Comparison of ENCODE assay signal across 8 cellular contexts in genomic region chr11:119352857-119353260, GRCh38. TPM values are rescaled to one million over a fixed set of nuclear protein-coding genes. Genes with fewer than 3 reads are reported as not detected.
DNase-seq lines count a peak whose midpoint lies in the region; ATAC-seq and FAIRE-seq lines count a peak whose summit lies in the region.
"Had no signal": no experiment of that assay in that cellular context is flagged by ENCODE, and none has a peak within 500 bp of the region (broad histone marks: within the 10 kb centered on the region; RNA-seq: fewer than 3 reads in every experiment).

No MANE protein-coding gene starts in this region.

- H3K27ac Mint-ChIP-seq in activated CD8-positive, alpha-beta T cell treated with anti-CD3 and anti-CD28 coated beads, Interleukin-2, amount 10 ng/mL, durations not matched to agents 7 days and 5 days, result no peak overlapping the region

- DNase-seq in D341Med (ENCODE audit: low spot score) (peak; percentile 78), NCI-H524 (lab: John Stamatoyannopoulos, UW) (peak; percentile 78 to 95)
- no peak for DNase-seq in activated CD8-positive, alpha-beta T cell treated with anti-CD3 and anti-CD28 coated beads, Interleukin-2, amount 10 ng/mL, durations not matched to agents 7 days and 5 days
- no peak for DNase-seq in activated CD4-positive, alpha-beta T cell treated with anti-CD3 and anti-CD28 coated beads, Interleukin-2, amount 50 U/mL, for 1 hour
- DNase-seq: activated CD4-positive, alpha-beta T cell treated with anti-CD3 and anti-CD28 coated beads, Interleukin-2, amount 50 U/mL, for 48 hours; Kasumi-1 had no signal

- ATAC-seq in HG03442 (IDR thresholded peaks at IDR 0.05; ENCODE audit: unreplicated experiment), result no peak
- ATAC-seq in activated CD8-positive, alpha-beta T cell treated with anti-CD3 and anti-CD28 coated beads, Interleukin-2, amount 10 ng/mL, durations not matched to agents 7 days and 5 days, result no peak

- POLR2A ChIA-PET in activated CD8-positive, alpha-beta T cell treated with anti-CD3 and anti-CD28 coated beads, Interleukin-2, amount 10 ng/mL, durations not matched to agents 7 days and 5 days (lab: Charles Lee), result no interaction called here

- peaks cover 29% of the 10 kb centered on the region for H3K27me3 Mint-ChIP-seq in activated CD8-positive, alpha-beta T cell treated with anti-CD3 and anti-CD28 coated beads, Interleukin-2, amount 10 ng/mL, durations not matched to agents 7 days and 5 days (ENCODE audit: low read depth)

- FAIRE-seq in islet of Langerhans (lab: Jason Lieb, UNC), result peak; percentile 84

- H3K4me1 Mint-ChIP-seq in activated CD8-positive, alpha-beta T cell treated with anti-CD3 and anti-CD28 coated beads, Interleukin-2, amount 10 ng/mL, durations not matched to agents 7 days and 5 days (ENCODE audit: low read depth), result peaks cover 20% of the 10 kb centered on the region

- H3K9me3 Mint-ChIP-seq in activated CD8-positive, alpha-beta T cell treated with anti-CD3 and anti-CD28 coated beads, Interleukin-2, amount 10 ng/mL, durations not matched to agents 7 days and 5 days (ENCODE audit: insufficient read depth), result no peaks in the 10 kb centered on the region

- no peak overlapping the region for H3K4me3 Mint-ChIP-seq in activated CD8-positive, alpha-beta T cell treated with anti-CD3 and anti-CD28 coated beads, Interleukin-2, amount 10 ng/mL, durations not matched to agents 7 days and 5 days

- CTCF ChIA-PET in activated CD8-positive, alpha-beta T cell treated with anti-CD3 and anti-CD28 coated beads, Interleukin-2, amount 10 ng/mL, durations not matched to agents 7 days and 5 days (lab: Charles Lee), result interaction anchor here (0.9 to 1.4 kb wide), 4 partner anchors 13 to 122 kb away, joined by 3 to 9 read pairs (median 4); no protein-coding TSS in a partner anchor

- H3K36me3 Mint-ChIP-seq in activated CD8-positive, alpha-beta T cell treated with anti-CD3 and anti-CD28 coated beads, Interleukin-2, amount 10 ng/mL, durations not matched to agents 7 days and 5 days (ENCODE audit: low read depth), result no peaks in the 10 kb centered on the region

RNA-seq across cellular contexts. Expression of gene MFRP, which starts 6.4 kb away (rescaled TPM):
- total RNA-seq in activated CD8-positive, alpha-beta T cell treated with anti-CD3 and anti-CD28 coated beads, Interleukin-2, amount 10 ng/mL, durations not matched to agents 7 days and 5 days, result not detected

RNA-seq across cellular contexts. Expression of gene C1QTNF5, which starts 12.2 kb away (rescaled TPM):
- total RNA-seq in activated CD8-positive, alpha-beta T cell treated with anti-CD3 and anti-CD28 coated beads, Interleukin-2, amount 10 ng/mL, durations not matched to agents 7 days and 5 days, result not detected

RNA-seq across cellular contexts. Expression of gene RNF26, which starts 18.5 kb away (rescaled TPM):
- total RNA-seq in activated CD8-positive, alpha-beta T cell treated with anti-CD3 and anti-CD28 coated beads, Interleukin-2, amount 10 ng/mL, durations not matched to agents 7 days and 5 days, result 10 to 100 TPM; 40.5 to 41.8 TPM

RNA-seq across cellular contexts. Expression of gene USP2, which starts 28.6 kb away (rescaled TPM):
- total RNA-seq in activated CD8-positive, alpha-beta T cell treated with anti-CD3 and anti-CD28 coated beads, Interleukin-2, amount 10 ng/mL, durations not matched to agents 7 days and 5 days, result under 1 TPM; 0.55 to 0.68 TPM

RNA-seq across cellular contexts. Expression of gene MCAM, which starts 35.9 kb away (rescaled TPM):
- total RNA-seq in activated CD8-positive, alpha-beta T cell treated with anti-CD3 and anti-CD28 coated beads, Interleukin-2, amount 10 ng/mL, durations not matched to agents 7 days and 5 days, result 1 to 10 TPM; 2.9 to 4.4 TPM

Comparison
In these comparisons a context has a peak if more than half of its experiments do, and no peak if none do; other contexts are left out.
1. DNase-seq: peak in D341Med (single experiment) and NCI-H524 (2 of 2); none in activated CD8-positive, alpha-beta T cell treated with anti-CD3 and anti-CD28 coated beads, Interleukin-2, amount 10 ng/mL, durations not matched to agents 7 days and 5 days (single experiment) and activated CD4-positive, alpha-beta T cell treated with anti-CD3 and anti-CD28 coated beads, Interleukin-2, amount 50 U/mL, for 1 hour (single experiment).